Comparison of ENCODE assay signal across 1 cellular context in the genomic region with DNA sequence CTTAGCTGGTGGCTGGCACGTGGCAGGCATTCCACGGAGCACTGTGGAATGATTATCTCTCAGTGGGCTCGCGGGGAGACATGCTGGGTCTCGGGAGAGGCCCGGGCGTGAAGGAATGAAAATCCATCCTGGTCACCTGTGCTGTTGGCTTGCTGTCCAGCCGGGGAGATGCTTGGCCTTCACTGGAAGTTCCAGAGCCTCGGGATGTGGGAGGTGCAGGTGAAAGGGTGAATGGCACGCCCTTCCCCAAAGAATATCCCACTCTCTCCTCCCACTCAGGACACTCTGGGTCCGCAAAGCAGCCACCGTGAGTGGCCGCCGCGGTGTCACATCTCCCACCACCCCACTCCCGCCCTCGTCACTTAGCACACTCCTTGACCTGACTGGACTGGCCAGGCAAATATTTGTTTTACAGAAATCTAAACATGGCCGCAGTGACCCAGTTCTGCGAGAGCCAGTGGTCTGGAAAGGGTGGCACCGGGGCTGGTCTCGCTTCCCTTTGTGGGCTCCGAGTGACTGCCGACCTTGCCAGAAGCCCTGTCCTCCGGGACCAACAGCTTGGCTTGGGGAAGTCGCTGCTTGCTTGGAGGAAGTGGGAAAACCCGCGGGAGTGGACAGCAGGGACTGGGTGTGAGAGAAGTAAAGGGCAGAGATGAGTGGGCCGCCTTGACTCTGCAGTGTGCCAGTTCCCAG.
TF ChIP-seq lines count a peak whose summit lies in the region.

No MANE protein-coding gene starts in this region.

TF ChIP-seq in HepG2, 621 proteins besides CTCF, POLR2A, EP300 and RAD21 (continued from another document and continues in another):
- TF ChIP-seq MTF1 (CRISPR knock-in tag; IDR thresholded peaks at IDR 0.05) (no peak), ZFY (CRISPR knock-in tag; IDR thresholded peaks at IDR 0.05) (no peak), ZNF780A (CRISPR knock-in tag; IDR thresholded peaks at IDR 0.05) (no peak), ZNF775 (CRISPR knock-in tag; IDR thresholded peaks at IDR 0.05; ENCODE audit: borderline replicate concordance) (no peak), SETDB1 (CRISPR knock-in tag; IDR thresholded peaks at IDR 0.05; ENCODE audit: borderline replicate concordance) (no peak), ZSCAN29 (CRISPR knock-in tag; conservative IDR thresholded peaks at IDR 0.05) (no peak), SOX13 (IDR thresholded peaks at IDR 0.05) (no peak), SOX13 (CRISPR knock-in tag; conservative IDR thresholded peaks at IDR 0.05 in 1 of 2, IDR thresholded peaks at IDR 0.05 in 1 of 2) (peak in 1 of 2 experiments; percentile 78; a peak in 2 of 4 replicates), SNRNP70 (IDR thresholded peaks at IDR 0.05; ENCODE audit: low read depth, low read length) (no peak), TBL1XR1 (IDR thresholded peaks at IDR 0.05; ENCODE audit: borderline replicate concordance, low read length, partially characterized antibody) (peak; percentile 79), ZNF20 (CRISPR knock-in tag; IDR thresholded peaks at IDR 0.05) (no peak), SMYD3 (CRISPR knock-in tag; IDR thresholded peaks at IDR 0.05) (no peak), FOXK1 (CRISPR knock-in tag; IDR thresholded peaks at IDR 0.05; ENCODE audit: borderline replicate concordance, low read depth) (peak; percentile 67; the same call in 1 of the 2 replicates), SPEN (CRISPR knock-in tag; IDR thresholded peaks at IDR 0.05; ENCODE audit: low read depth) (no peak), ZNF124 (CRISPR knock-in tag; IDR thresholded peaks at IDR 0.05) (no peak), ZKSCAN8 (CRISPR knock-in tag; IDR thresholded peaks at IDR 0.05; ENCODE audit: borderline replicate concordance) (no peak), ZC3H4 (CRISPR knock-in tag; IDR thresholded peaks at IDR 0.05; ENCODE audit: borderline replicate concordance) (no peak), PRMT3 (CRISPR knock-in tag; IDR thresholded peaks at IDR 0.05; ENCODE audit: borderline replicate concordance, low read depth) (no peak), ZNF234 (CRISPR knock-in tag; conservative IDR thresholded peaks at IDR 0.05) (no peak), ETV5 (CRISPR knock-in tag; IDR thresholded peaks at IDR 0.05; ENCODE audit: borderline replicate concordance) (peak; percentile 57; the same call in 1 of the 2 replicates), ZBTB21 (CRISPR knock-in tag; IDR thresholded peaks at IDR 0.05) (no peak), PITX1 (CRISPR knock-in tag; IDR thresholded peaks at IDR 0.05) (peak; percentile 65; the same call in 1 of the 2 replicates), ZNF678 (CRISPR knock-in tag; IDR thresholded peaks at IDR 0.05) (no peak), SIX1 (CRISPR knock-in tag; IDR thresholded peaks at IDR 0.05; ENCODE audit: borderline replicate concordance) (0 out of 2 replicates have a peak, but pooled peaks have one; percentile 31), ZNF772 (CRISPR knock-in tag; IDR thresholded peaks at IDR 0.05) (peak; percentile 73), ZNF776 (CRISPR knock-in tag; IDR thresholded peaks at IDR 0.05) (no peak), KLF9 (CRISPR knock-in tag; IDR thresholded peaks at IDR 0.05; ENCODE audit: low read depth) (no peak), NR2F2 (IDR thresholded peaks at IDR 0.05; ENCODE audit: borderline replicate concordance, low read depth) (peak; percentile 79), RBM39 (IDR thresholded peaks at IDR 0.05; ENCODE audit: low read depth, low read length, poor library complexity, severe bottlenecking) (no peak), ZNF564 (CRISPR knock-in tag; IDR thresholded peaks at IDR 0.05) (0 out of 2 replicates have a peak, but pooled peaks have one; percentile 54), ZNF44 (CRISPR knock-in tag; IDR thresholded peaks at IDR 0.05) (no peak), ZNF605 (CRISPR knock-in tag; IDR thresholded peaks at IDR 0.05) (no peak), RARG (CRISPR knock-in tag; IDR thresholded peaks at IDR 0.05; ENCODE audit: low read depth) (no peak), ZNF556 (CRISPR knock-in tag; IDR thresholded peaks at IDR 0.05; ENCODE audit: borderline replicate concordance) (peak; percentile 41; the same call in 1 of the 2 replicates), ZNF510 (CRISPR knock-in tag; IDR thresholded peaks at IDR 0.05; ENCODE audit: low read depth) (no peak), ZBTB1 (CRISPR knock-in tag; IDR thresholded peaks at IDR 0.05; ENCODE audit: borderline replicate concordance) (no peak), ATF1 (CRISPR knock-in tag; IDR thresholded peaks at IDR 0.05) (no peak)
- TF ChIP-seq, protein P1, sequence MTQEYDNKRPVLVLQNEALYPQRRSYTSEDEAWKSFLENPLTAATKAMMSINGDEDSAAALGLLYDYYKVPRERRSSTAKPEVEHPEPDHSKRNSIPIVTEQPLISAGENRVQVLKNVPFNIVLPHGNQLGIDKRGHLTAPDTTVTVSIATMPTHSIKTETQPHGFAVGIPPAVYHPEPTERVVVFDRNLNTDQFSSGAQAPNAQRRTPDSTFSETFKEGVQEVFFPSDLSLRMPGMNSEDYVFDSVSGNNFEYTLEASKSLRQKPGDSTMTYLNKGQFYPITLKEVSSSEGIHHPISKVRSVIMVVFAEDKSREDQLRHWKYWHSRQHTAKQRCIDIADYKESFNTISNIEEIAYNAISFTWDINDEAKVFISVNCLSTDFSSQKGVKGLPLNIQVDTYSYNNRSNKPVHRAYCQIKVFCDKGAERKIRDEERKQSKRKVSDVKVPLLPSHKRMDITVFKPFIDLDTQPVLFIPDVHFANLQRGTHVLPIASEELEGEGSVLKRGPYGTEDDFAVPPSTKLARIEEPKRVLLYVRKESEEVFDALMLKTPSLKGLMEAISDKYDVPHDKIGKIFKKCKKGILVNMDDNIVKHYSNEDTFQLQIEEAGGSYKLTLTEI (CRISPR knock-in tag; conservative IDR thresholded peaks at IDR 0.05), result no peak
- TF ChIP-seq, protein P2, sequence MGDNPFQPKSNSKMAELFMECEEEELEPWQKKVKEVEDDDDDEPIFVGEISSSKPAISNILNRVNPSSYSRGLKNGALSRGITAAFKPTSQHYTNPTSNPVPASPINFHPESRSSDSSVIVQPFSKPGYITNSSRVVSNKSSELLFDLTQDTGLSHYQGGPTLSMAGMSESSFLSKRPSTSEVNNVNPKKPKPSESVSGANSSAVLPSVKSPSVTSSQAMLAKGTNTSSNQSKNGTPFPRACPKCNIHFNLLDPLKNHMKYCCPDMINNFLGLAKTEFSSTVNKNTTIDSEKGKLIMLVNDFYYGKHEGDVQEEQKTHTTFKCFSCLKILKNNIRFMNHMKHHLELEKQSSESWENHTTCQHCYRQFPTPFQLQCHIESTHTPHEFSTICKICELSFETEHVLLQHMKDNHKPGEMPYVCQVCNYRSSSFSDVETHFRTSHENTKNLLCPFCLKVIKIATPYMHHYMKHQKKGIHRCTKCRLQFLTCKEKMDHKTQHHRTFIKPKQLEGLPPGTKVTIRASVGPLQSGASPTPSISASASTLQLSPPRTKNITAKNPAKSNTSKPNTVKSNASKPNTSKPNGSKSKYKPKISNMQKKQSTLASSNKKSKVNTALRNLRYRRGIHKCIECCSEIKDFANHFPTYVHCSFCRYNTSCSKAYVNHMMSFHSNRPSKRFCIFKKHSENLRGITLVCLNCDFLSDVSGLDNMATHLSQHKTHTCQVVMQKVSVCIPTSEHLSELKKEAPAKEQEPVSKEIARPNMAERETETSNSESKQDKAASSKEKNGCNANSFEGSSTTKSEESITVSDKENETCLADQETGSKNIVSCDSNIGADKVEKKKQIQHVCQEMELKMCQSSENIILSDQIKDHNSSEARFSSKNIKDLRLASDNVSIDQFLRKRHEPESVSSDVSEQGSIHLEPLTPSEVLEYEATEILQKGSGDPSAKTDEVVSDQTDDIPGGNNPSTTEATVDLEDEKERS (CRISPR knock-in tag; IDR thresholded peaks at IDR 0.05), result peak; percentile 41; the same call in 1 of the 2 replicates
- TF ChIP-seq, protein P3, sequence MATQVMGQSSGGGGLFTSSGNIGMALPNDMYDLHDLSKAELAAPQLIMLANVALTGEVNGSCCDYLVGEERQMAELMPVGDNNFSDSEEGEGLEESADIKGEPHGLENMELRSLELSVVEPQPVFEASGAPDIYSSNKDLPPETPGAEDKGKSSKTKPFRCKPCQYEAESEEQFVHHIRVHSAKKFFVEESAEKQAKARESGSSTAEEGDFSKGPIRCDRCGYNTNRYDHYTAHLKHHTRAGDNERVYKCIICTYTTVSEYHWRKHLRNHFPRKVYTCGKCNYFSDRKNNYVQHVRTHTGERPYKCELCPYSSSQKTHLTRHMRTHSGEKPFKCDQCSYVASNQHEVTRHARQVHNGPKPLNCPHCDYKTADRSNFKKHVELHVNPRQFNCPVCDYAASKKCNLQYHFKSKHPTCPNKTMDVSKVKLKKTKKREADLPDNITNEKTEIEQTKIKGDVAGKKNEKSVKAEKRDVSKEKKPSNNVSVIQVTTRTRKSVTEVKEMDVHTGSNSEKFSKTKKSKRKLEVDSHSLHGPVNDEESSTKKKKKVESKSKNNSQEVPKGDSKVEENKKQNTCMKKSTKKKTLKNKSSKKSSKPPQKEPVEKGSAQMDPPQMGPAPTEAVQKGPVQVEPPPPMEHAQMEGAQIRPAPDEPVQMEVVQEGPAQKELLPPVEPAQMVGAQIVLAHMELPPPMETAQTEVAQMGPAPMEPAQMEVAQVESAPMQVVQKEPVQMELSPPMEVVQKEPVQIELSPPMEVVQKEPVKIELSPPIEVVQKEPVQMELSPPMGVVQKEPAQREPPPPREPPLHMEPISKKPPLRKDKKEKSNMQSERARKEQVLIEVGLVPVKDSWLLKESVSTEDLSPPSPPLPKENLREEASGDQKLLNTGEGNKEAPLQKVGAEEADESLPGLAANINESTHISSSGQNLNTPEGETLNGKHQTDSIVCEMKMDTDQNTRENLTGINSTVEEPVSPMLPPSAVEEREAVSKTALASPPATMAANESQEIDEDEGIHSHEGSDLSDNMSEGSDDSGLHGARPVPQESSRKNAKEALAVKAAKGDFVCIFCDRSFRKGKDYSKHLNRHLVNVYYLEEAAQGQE (IDR thresholded peaks at IDR 0.05; ENCODE audit: borderline replicate concordance in 1 of 2, low read depth in 1 of 2, low read length in 2 of 2), result peak in 1 of 2 experiments; percentile 37; a peak in 1 of 4 replicates
- TF ChIP-seq, protein P4, sequence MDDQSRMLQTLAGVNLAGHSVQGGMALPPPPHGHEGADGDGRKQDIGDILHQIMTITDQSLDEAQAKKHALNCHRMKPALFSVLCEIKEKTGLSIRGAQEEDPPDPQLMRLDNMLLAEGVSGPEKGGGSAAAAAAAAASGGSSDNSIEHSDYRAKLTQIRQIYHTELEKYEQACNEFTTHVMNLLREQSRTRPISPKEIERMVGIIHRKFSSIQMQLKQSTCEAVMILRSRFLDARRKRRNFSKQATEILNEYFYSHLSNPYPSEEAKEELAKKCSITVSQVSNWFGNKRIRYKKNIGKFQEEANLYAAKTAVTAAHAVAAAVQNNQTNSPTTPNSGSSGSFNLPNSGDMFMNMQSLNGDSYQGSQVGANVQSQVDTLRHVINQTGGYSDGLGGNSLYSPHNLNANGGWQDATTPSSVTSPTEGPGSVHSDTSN (CRISPR knock-in tag; IDR thresholded peaks at IDR 0.05; ENCODE audit: borderline replicate concordance), result no peak
- TF ChIP-seq, protein P5, sequence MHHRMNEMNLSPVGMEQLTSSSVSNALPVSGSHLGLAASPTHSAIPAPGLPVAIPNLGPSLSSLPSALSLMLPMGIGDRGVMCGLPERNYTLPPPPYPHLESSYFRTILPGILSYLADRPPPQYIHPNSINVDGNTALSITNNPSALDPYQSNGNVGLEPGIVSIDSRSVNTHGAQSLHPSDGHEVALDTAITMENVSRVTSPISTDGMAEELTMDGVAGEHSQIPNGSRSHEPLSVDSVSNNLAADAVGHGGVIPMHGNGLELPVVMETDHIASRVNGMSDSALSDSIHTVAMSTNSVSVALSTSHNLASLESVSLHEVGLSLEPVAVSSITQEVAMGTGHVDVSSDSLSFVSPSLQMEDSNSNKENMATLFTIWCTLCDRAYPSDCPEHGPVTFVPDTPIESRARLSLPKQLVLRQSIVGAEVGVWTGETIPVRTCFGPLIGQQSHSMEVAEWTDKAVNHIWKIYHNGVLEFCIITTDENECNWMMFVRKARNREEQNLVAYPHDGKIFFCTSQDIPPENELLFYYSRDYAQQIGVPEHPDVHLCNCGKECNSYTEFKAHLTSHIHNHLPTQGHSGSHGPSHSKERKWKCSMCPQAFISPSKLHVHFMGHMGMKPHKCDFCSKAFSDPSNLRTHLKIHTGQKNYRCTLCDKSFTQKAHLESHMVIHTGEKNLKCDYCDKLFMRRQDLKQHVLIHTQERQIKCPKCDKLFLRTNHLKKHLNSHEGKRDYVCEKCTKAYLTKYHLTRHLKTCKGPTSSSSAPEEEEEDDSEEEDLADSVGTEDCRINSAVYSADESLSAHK (CRISPR knock-in tag; IDR thresholded peaks at IDR 0.05; ENCODE audit: borderline replicate concordance), result no peak
- TF ChIP-seq, protein P6, sequence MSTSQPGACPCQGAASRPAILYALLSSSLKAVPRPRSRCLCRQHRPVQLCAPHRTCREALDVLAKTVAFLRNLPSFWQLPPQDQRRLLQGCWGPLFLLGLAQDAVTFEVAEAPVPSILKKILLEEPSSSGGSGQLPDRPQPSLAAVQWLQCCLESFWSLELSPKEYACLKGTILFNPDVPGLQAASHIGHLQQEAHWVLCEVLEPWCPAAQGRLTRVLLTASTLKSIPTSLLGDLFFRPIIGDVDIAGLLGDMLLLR (CRISPR knock-in tag; IDR thresholded peaks at IDR 0.05), result no peak
- TF ChIP-seq, protein P7, sequence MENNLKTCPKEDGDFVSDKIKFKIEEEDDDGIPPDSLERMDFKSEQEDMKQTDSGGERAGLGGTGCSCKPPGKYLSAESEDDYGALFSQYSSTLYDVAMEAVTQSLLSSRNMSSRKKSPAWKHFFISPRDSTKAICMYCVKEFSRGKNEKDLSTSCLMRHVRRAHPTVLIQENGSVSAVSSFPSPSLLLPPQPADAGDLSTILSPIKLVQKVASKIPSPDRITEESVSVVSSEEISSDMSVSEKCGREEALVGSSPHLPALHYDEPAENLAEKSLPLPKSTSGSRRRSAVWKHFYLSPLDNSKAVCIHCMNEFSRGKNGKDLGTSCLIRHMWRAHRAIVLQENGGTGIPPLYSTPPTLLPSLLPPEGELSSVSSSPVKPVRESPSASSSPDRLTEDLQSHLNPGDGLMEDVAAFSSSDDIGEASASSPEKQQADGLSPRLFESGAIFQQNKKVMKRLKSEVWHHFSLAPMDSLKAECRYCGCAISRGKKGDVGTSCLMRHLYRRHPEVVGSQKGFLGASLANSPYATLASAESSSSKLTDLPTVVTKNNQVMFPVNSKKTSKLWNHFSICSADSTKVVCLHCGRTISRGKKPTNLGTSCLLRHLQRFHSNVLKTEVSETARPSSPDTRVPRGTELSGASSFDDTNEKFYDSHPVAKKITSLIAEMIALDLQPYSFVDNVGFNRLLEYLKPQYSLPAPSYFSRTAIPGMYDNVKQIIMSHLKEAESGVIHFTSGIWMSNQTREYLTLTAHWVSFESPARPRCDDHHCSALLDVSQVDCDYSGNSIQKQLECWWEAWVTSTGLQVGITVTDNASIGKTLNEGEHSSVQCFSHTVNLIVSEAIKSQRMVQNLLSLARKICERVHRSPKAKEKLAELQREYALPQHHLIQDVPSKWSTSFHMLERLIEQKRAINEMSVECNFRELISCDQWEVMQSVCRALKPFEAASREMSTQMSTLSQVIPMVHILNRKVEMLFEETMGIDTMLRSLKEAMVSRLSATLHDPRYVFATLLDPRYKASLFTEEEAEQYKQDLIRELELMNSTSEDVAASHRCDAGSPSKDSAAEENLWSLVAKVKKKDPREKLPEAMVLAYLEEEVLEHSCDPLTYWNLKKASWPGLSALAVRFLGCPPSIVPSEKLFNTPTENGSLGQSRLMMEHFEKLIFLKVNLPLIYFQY (CRISPR knock-in tag; IDR thresholded peaks at IDR 0.05; ENCODE audit: borderline replicate concordance), result peak; percentile 92
- TF ChIP-seq, protein P8, sequence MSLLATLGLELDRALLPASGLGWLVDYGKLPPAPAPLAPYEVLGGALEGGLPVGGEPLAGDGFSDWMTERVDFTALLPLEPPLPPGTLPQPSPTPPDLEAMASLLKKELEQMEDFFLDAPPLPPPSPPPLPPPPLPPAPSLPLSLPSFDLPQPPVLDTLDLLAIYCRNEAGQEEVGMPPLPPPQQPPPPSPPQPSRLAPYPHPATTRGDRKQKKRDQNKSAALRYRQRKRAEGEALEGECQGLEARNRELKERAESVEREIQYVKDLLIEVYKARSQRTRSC (CRISPR knock-in tag; IDR thresholded peaks at IDR 0.05; ENCODE audit: low read depth), result no peak
